ENCODE assay signal across 11 cellular contexts in the genomic region with DNA sequence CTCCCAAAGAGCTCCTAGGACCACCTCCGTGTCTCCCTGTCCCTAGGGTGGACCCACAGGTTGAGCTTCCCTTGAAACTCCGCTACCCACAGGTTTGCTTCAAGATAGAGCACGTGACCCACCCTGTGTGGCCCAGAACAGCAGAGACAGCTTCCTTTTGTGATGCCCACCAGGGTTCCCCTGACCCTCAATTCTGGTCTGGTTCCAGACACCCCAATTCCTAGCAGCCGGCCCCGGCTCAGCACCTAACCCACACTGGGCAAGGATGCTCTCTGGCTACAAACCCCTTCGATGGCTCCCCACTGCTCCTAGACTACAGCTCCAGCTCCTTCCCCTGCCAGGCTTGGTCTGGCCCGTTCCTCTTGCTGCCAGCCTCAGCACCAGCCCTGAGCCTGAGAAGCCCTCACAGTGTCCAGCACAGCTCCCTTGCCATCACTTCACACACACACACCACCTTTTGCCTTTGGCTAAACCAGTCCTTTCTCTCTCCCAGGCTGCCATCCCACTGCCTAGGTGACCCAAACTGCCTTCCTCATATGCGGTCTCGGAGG. TPM values are rescaled to one million over a fixed set of nuclear protein-coding genes. Genes with fewer than 3 reads are reported as not detected.
DNase-seq lines count a peak whose midpoint lies in the region; ATAC-seq, FAIRE-seq and TF ChIP-seq lines count a peak whose summit lies in the region.
"Had no signal": no experiment of that assay in that cellular context is flagged by ENCODE, and none has a peak within 500 bp of the region (broad histone marks: within the 10 kb centered on the region; RNA-seq: fewer than 3 reads in every experiment).

No MANE protein-coding gene starts in this region.

- no peak overlapping the region; the same call in 1 of the 2 replicates for H3K18ac ChIP-seq in H1 (ENCODE audit: extremely low read depth, low read length)

- H2BK5ac ChIP-seq in H1 (ENCODE audit: low read depth, low read length) = no peak overlapping the region

- POLR2A ChIA-PET in H1 (lab: Charles Lee; ENCODE audit: partially characterized antibody) = no interaction called here

- H3K79me2 ChIP-seq in OCI-LY1 (ENCODE audit: insufficient read depth, low read length) (no peaks in the 10 kb centered on the region), H1 (ENCODE audit: control insufficient read depth in 1 of 2, insufficient read depth in 2 of 2, low read length in 2 of 2) (no peaks in the 10 kb centered on the region)

- H3K27ac ChIP-seq in OCI-LY1 (ENCODE audit: low read depth, low read length, poor library complexity, severe bottlenecking) (no peak overlapping the region), H1 (ENCODE audit: low read depth, low read length) (no peak overlapping the region)

- H3K9me3 ChIP-seq in OCI-LY1 (ENCODE audit: low read length) = no peaks in the 10 kb centered on the region
- H3K9me3 ChIP-seq in H1 (ENCODE audit: insufficient read depth in 2 of 2, low read depth in 1 of 2, low read length in 1 of 2) = no peaks in the 10 kb centered on the region

- H2AK5ac ChIP-seq in H1 (ENCODE audit: low read depth, low read length) = no peak overlapping the region

- DNase-seq in activated CD8-positive, alpha-beta memory T cell treated with anti-CD3 and anti-CD28 coated beads for 24 hours = peak; percentile 57
- DNase-seq in activated CD8-positive, alpha-beta memory T cell treated with anti-CD3 and anti-CD28 coated beads, Interleukin-2, amount 50 U/mL, for 4 hours = no peak
- DNase-seq in H1 (ENCODE audit: low read depth in 1 of 2, low spot score in 2 of 2) (no peak), skeletal muscle cell (ENCODE audit: low read depth) (no peak), SIG-M5 (lab: John Stamatoyannopoulos, UW) (no peak), NCI-H748 (lab: John Stamatoyannopoulos, UW; ENCODE audit: unreplicated experiment) (no peak)

- H4K20me1 ChIP-seq in OCI-LY1 (ENCODE audit: insufficient read depth, low read length) (no peaks in the 10 kb centered on the region), H1 (replicated peaks in 1 of 2; ENCODE audit: control insufficient read depth in 1 of 2, insufficient read depth in 2 of 2, low read length in 2 of 2) (no peaks in the 10 kb centered on the region)

- H2AFZ ChIP-seq in OCI-LY1 (ENCODE audit: low read length) = no peak overlapping the region
- H2AFZ ChIP-seq in H1 (ENCODE audit: low read length) = peak overlapping the region; percentile 62; the same call in 1 of the 2 replicates

- no peak for ATAC-seq in GM21423 (IDR thresholded peaks at IDR 0.05; ENCODE audit: unreplicated experiment)

- H3K4me2 ChIP-seq in OCI-LY1 (ENCODE audit: low read length) (peak overlapping the region; percentile 45; the same call in 1 of the 2 replicates), H1 (ENCODE audit: insufficient read depth in 1 of 2, low read depth in 2 of 2, low read length in 2 of 2) (peak overlapping the region; percentile 1 to 57; a peak in 2 of 4 replicates)

- TF ChIP-seq POLR2A in H1 (IDR thresholded peaks at IDR 0.05; ENCODE audit: control extremely low read depth in 1 of 2, low read depth in 2 of 2, low read length in 2 of 2) = no peak

- WGBS in H1 (ENCODE audit: extremely low coverage in 1 of 2, insufficient coverage in 1 of 2, insufficient read length in 1 of 2, insufficient replicate concordance in 2 of 2, low coverage in 1 of 2, low lambda C conversion rate in 2 of 2, missing lambda C conversion rate in 1 of 2), 2 experiments = 84% methylated on average over 6 of the region's 9 CpGs; no CpG with 5 or more reads in 1 of the 2 experiments

- no peak overlapping the region for H3K56ac ChIP-seq in H1 (replicated peaks; ENCODE audit: insufficient read length, low read depth, low read length)

- H3K4me1 ChIP-seq in OCI-LY1 (ENCODE audit: insufficient read depth, low read length, severe bottlenecking) = peaks cover 4% of the 10 kb centered on the region
- no peaks in the 10 kb centered on the region for H3K4me1 ChIP-seq in H1 (replicated peaks in 1 of 4; ENCODE audit: control insufficient read depth in 3 of 4, insufficient read depth in 4 of 4, low read length in 3 of 4)

- H2BK20ac ChIP-seq in H1 (ENCODE audit: low read length) = no peak overlapping the region

- H2BK120ac ChIP-seq in H1 (replicated peaks; ENCODE audit: low read depth, low read length) = no peak overlapping the region

- no peak overlapping the region for H3K23ac ChIP-seq in H1 (ENCODE audit: insufficient read length)

- CTCF ChIA-PET in H1 (lab: Charles Lee; ENCODE audit: partially characterized antibody) = interaction anchor here (0.6 to 28.7 kb wide), 24 partner anchors 9 to 832 kb away, joined by 3 to 408 read pairs (median 10); partner anchors contain the start of genes CCNQ and DUSP9

- no peak overlapping the region for H4K5ac ChIP-seq in H1 (ENCODE audit: insufficient read length, low read depth, low read length)

- no peak overlapping the region for H3K14ac ChIP-seq in H1 (ENCODE audit: insufficient read length)

- no peak overlapping the region for H3K4ac ChIP-seq in H1 (replicated peaks; ENCODE audit: insufficient read length, low read depth, low read length)

- peak overlapping the region; percentile 59 for H4K91ac ChIP-seq in H1 (replicated peaks; ENCODE audit: insufficient read length, low read length)

- no peaks in the 10 kb centered on the region for H3K27me3 ChIP-seq in OCI-LY1 (ENCODE audit: insufficient read depth, low read length)
- no peaks in the 10 kb centered on the region for H3K27me3 ChIP-seq in H1 (replicated peaks in 1 of 4; ENCODE audit: control insufficient read depth in 3 of 4, extremely low read depth in 1 of 4, insufficient read depth in 3 of 4, low read length in 3 of 4)

- H3K4me3 ChIP-seq in OCI-LY1 (ENCODE audit: low read depth, low read length, poor library complexity, severe bottlenecking) = peak overlapping the region; percentile 31
- peak overlapping the region in 2 of 4 experiments; percentile 12 to 48; a peak in 3 of 8 replicates for H3K4me3 ChIP-seq in H1 (ENCODE audit: extremely low read depth in 1 of 4, insufficient read depth in 2 of 4, low read depth in 3 of 4, low read length in 4 of 4)
- H3K4me3 ChIP-seq in skeletal muscle cell (ENCODE audit: low read depth, low read length) = peak overlapping the region; percentile 12
- H3K4me3 ChIP-seq: lung had no signal

- H3K9ac ChIP-seq in OCI-LY1 (ENCODE audit: low read length) = no peak overlapping the region; the same call in 1 of the 2 replicates
- H3K9ac ChIP-seq in H1 (replicated peaks in 1 of 4; ENCODE audit: extremely low read depth in 1 of 4, low read depth in 3 of 4, low read length in 3 of 4) = no peak overlapping the region

- H3K23me2 ChIP-seq in H1 (ENCODE audit: low read depth, low read length) = no peaks in the 10 kb centered on the region

- H3K79me1 ChIP-seq in H1 (ENCODE audit: low read depth, low read length) = no peaks in the 10 kb centered on the region

- peak overlapping the region; percentile 68; the same call in 1 of the 2 replicates for H2BK12ac ChIP-seq in H1 (ENCODE audit: low read depth, low read length)

- no peak for TF ChIP-seq EP300 in H1 (IDR thresholded peaks at IDR 0.05; ENCODE audit: borderline replicate concordance in 1 of 2, low read depth in 2 of 2, low read length in 2 of 2)

- H3K9me2 ChIP-seq in OCI-LY1 (ENCODE audit: low read depth, low read length) = no peaks in the 10 kb centered on the region

- H2BK15ac ChIP-seq in H1 (ENCODE audit: low read length) = peak overlapping the region; percentile 46; the same call in 1 of the 2 replicates

- FAIRE-seq in H1 (lab: Jason Lieb, UNC) = no peak

- no peaks in the 10 kb centered on the region for H3F3A ChIP-seq in OCI-LY1 (ENCODE audit: insufficient read depth, low read length)

- no peak for TF ChIP-seq RAD21 in H1 (IDR thresholded peaks at IDR 0.05 in 1 of 2, conservative IDR thresholded peaks at IDR 0.05 in 1 of 2; ENCODE audit: low read depth in 2 of 2, low read length in 2 of 2)

- no peak for TF ChIP-seq CTCF in OCI-LY1 (IDR thresholded peaks at IDR 0.05; ENCODE audit: low read length)
- no peak for TF ChIP-seq CTCF in H1 (IDR thresholded peaks at IDR 0.05; ENCODE audit: control extremely low read depth in 1 of 3, insufficient read depth in 1 of 3, low read depth in 1 of 3, low read length in 3 of 3)

- H4K8ac ChIP-seq in H1 (ENCODE audit: extremely low read depth, insufficient read depth, low read length) = no peak overlapping the region

- H3K36me3 ChIP-seq in OCI-LY1 (ENCODE audit: insufficient read depth, low read length) (no peaks in the 10 kb centered on the region), H1 (ENCODE audit: control insufficient read depth in 2 of 4, insufficient read depth in 4 of 4, low read length in 3 of 4) (no peaks in the 10 kb centered on the region)

RNA-seq across cellular contexts. Expression of gene PNCK, which starts 6.3 kb away (rescaled TPM):
- 4.3 and 6.2 TPM in 2 replicates for total RNA-seq in H1 (2021; fragmentation: NEBNext Ultra II Directional; extraction: Animal tissue kit (Norgen Biotek cat#: 25700))
- polyA plus RNA-seq in H1 (2011; rRNA removed) = 6.3 and 13.9 TPM in 2 replicates
- 12.3 TPM for polyA plus RNA-seq in H1 (2011; cell fraction: cytosol; rRNA removed)
- 54.8 TPM for polyA plus RNA-seq in H1 (2011; cell fraction: nucleus; rRNA removed)
- polyA plus RNA-seq in H1 (2012, experiment 1 of 2) = 3.0 to 5.7 TPM (median 5.2 TPM) in 4 replicates
- 3.0 TPM for polyA plus RNA-seq in H1 (2012, experiment 2 of 2)
- 2.3 TPM for polyA plus RNA-seq in H1 (2013, experiment 1 of 2)
- 1.7 TPM for polyA plus RNA-seq in H1 (2013, experiment 2 of 2)
- 4.0 and 5.4 TPM in 2 replicates for polyA minus RNA-seq in H1 (2011; rRNA and poly(A)+ RNA removed)
- 9.1 TPM for polyA minus RNA-seq in H1 (2011; cell fraction: cytosol; rRNA and poly(A)+ RNA removed)
- polyA minus RNA-seq in H1 (2011; cell fraction: nucleus; rRNA and poly(A)+ RNA removed) = 10.0 TPM
- total RNA-seq: LHCN-M2 had no signal

RNA-seq across cellular contexts. Expression of gene DUSP9, which starts 20.4 kb away (rescaled TPM):
- 0.63 and 1.1 TPM in 2 replicates for total RNA-seq in H1 (2021; fragmentation: NEBNext Ultra II Directional; extraction: Animal tissue kit (Norgen Biotek cat#: 25700))
- 0.80 and 1.2 TPM in 2 replicates for polyA plus RNA-seq in H1 (2011; rRNA removed)
- 0.98 TPM for polyA plus RNA-seq in H1 (2011; cell fraction: cytosol; rRNA removed)
- polyA plus RNA-seq in H1 (2011; cell fraction: nucleus; rRNA removed) = 1.5 TPM
- 0.35 to 0.94 TPM (median 0.85 TPM) in 4 replicates for polyA plus RNA-seq in H1 (2012, experiment 1 of 2)
- polyA plus RNA-seq in H1 (2012, experiment 2 of 2) = 0.56 TPM
- polyA plus RNA-seq in H1 (2013, experiment 1 of 2) = 1.1 TPM
- 1.1 TPM for polyA plus RNA-seq in H1 (2013, experiment 2 of 2)
- polyA minus RNA-seq in H1 (2011; rRNA and poly(A)+ RNA removed) = 0.69 and 0.73 TPM in 2 replicates
- 0.95 TPM for polyA minus RNA-seq in H1 (2011; cell fraction: cytosol; rRNA and poly(A)+ RNA removed)
- 0.80 TPM for polyA minus RNA-seq in H1 (2011; cell fraction: nucleus; rRNA and poly(A)+ RNA removed)
- total RNA-seq: aorta, LHCN-M2 had no signal
- polyA plus RNA-seq: aorta had no signal

RNA-seq across cellular contexts. Expression of gene SLC6A8, which starts 20.4 kb away (rescaled TPM):
- 94.7 and 98.5 TPM in 2 replicates for total RNA-seq in H1 (2021; fragmentation: NEBNext Ultra II Directional; extraction: Animal tissue kit (Norgen Biotek cat#: 25700))
- 87.7 and 132 TPM in 2 replicates for polyA plus RNA-seq in H1 (2011; rRNA removed)
- 71.7 TPM for polyA plus RNA-seq in H1 (2011; cell fraction: cytosol; rRNA removed)
- 267 TPM for polyA plus RNA-seq in H1 (2011; cell fraction: nucleus; rRNA removed)
- 96.7 to 155 TPM (median 133 TPM) in 4 replicates for polyA plus RNA-seq in H1 (2012, experiment 1 of 2)
- polyA plus RNA-seq in H1 (2012, experiment 2 of 2) = 109 TPM
- 57.5 TPM for polyA plus RNA-seq in H1 (2013, experiment 1 of 2)
- polyA plus RNA-seq in H1 (2013, experiment 2 of 2) = 58.8 TPM
- polyA minus RNA-seq in H1 (2011; rRNA and poly(A)+ RNA removed) = 66.1 and 98.8 TPM in 2 replicates
- 84.7 TPM for polyA minus RNA-seq in H1 (2011; cell fraction: cytosol; rRNA and poly(A)+ RNA removed)
- polyA minus RNA-seq in H1 (2011; cell fraction: nucleus; rRNA and poly(A)+ RNA removed) = 67.3 TPM

RNA-seq across cellular contexts. Expression of gene BCAP31, which starts 56.8 kb away (rescaled TPM):
- 157 and 159 TPM in 2 replicates for total RNA-seq in H1 (2021; fragmentation: NEBNext Ultra II Directional; extraction: Animal tissue kit (Norgen Biotek cat#: 25700))
- polyA plus RNA-seq in H1 (2011; rRNA removed) = 136 and 139 TPM in 2 replicates
- polyA plus RNA-seq in H1 (2011; cell fraction: cytosol; rRNA removed) = 97.3 TPM
- polyA plus RNA-seq in H1 (2011; cell fraction: nucleus; rRNA removed) = 116 TPM
- polyA plus RNA-seq in H1 (2012, experiment 1 of 2) = 156 to 161 TPM (median 158 TPM) in 4 replicates
- polyA plus RNA-seq in H1 (2012, experiment 2 of 2) = 233 TPM
- polyA plus RNA-seq in H1 (2013, experiment 1 of 2) = 154 TPM
- polyA plus RNA-seq in H1 (2013, experiment 2 of 2) = 181 TPM
- polyA minus RNA-seq in H1 (2011; rRNA and poly(A)+ RNA removed) = 84.2 and 123 TPM in 2 replicates
- 47.0 TPM for polyA minus RNA-seq in H1 (2011; cell fraction: cytosol; rRNA and poly(A)+ RNA removed)
- polyA minus RNA-seq in H1 (2011; cell fraction: nucleus; rRNA and poly(A)+ RNA removed) = 40.8 TPM

RNA-seq across cellular contexts. Expression of gene ABCD1, which starts 57.3 kb away (rescaled TPM):
- 4.6 and 6.6 TPM in 2 replicates for total RNA-seq in H1 (2021; fragmentation: NEBNext Ultra II Directional; extraction: Animal tissue kit (Norgen Biotek cat#: 25700))
- 3.1 and 6.7 TPM in 2 replicates for polyA plus RNA-seq in H1 (2011; rRNA removed)
- 2.7 TPM for polyA plus RNA-seq in H1 (2011; cell fraction: cytosol; rRNA removed)
- 13.0 TPM for polyA plus RNA-seq in H1 (2011; cell fraction: nucleus; rRNA removed)
- 2.4 to 5.1 TPM (median 4.0 TPM) in 4 replicates for polyA plus RNA-seq in H1 (2012, experiment 1 of 2)
- 2.2 TPM for polyA plus RNA-seq in H1 (2012, experiment 2 of 2)
- polyA plus RNA-seq in H1 (2013, experiment 1 of 2) = 4.2 TPM
- 3.9 TPM for polyA plus RNA-seq in H1 (2013, experiment 2 of 2)
- polyA minus RNA-seq in H1 (2011; rRNA and poly(A)+ RNA removed) = 1.7 and 2.9 TPM in 2 replicates
- 2.4 TPM for polyA minus RNA-seq in H1 (2011; cell fraction: cytosol; rRNA and poly(A)+ RNA removed)
- 6.6 TPM for polyA minus RNA-seq in H1 (2011; cell fraction: nucleus; rRNA and poly(A)+ RNA removed)
